In the genomic region with DNA sequence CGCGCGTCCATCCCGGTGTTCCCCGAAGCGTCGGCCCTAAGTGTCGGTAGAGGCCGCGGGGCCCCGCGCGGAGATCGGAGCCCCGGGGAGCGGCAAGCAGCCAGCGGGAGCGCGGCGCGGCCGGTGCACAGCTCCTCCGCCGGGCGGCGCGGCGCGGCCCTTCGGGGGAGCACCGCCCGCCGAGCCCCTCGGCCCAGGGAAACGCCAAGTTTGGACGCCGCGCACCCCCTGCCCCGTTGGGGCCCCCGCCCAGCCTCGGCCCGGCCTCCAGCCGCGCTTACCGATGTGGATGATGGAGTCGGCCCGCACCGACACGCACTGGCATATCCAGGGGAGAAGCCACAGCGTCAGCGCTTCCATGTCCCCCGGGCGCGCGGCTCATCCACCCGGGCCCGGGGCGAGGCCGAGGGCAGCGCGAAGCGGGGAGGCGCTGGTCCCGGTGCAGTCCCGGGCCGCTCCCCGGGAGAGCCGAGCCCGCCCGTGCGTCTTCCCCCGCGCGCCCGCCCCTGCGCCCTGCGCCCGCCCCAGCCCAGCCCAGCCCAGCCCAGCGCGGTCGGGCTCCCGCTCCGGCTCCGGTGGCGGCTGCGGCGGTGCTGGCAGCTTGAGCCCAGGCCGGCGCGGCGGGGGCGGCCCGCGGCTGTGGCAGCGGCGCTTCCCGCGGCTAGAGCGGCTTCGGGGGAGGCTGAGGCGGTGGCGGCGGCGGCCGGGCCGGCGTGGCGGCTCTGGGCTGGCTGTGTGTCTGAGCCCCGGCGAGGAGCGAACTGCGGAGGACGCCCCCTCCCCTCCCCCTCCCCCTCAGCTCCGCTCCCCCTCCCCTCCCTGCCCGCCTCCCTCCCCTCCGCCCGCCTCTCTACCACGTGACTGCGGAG, we compare ENCODE assay signal across 8 cellular contexts. TPM values are rescaled to one million over a fixed set of nuclear protein-coding genes. Genes with fewer than 3 reads are reported as not detected.
DNase-seq lines count a peak whose midpoint lies in the region; ATAC-seq lines count a peak whose summit lies in the region.

A gene (minus strand): TSS at position 763 of the 869 bp plus-strand sequence.

- H3K36me3 Mint-ChIP-seq in activated naive CD8-positive, alpha-beta T cell treated with anti-CD3 and anti-CD28 coated beads, Interleukin-2, amount 10 ng/mL, durations not matched to agents 7 days and 5 days = no peaks in the 10 kb centered on the region

- H3K4me3 Mint-ChIP-seq in activated naive CD8-positive, alpha-beta T cell treated with anti-CD3 and anti-CD28 coated beads, Interleukin-2, amount 10 ng/mL, durations not matched to agents 7 days and 5 days = peak within 1 kb of the TSS; percentile 43

- H3K27me3 Mint-ChIP-seq in activated naive CD8-positive, alpha-beta T cell treated with anti-CD3 and anti-CD28 coated beads, Interleukin-2, amount 10 ng/mL, durations not matched to agents 7 days and 5 days = peaks cover 73% of the 10 kb centered on the region

- peaks cover 9% of the 10 kb centered on the region for H3K4me1 Mint-ChIP-seq in activated naive CD8-positive, alpha-beta T cell treated with anti-CD3 and anti-CD28 coated beads, Interleukin-2, amount 10 ng/mL, durations not matched to agents 7 days and 5 days

- POLR2A ChIA-PET in activated naive CD8-positive, alpha-beta T cell treated with anti-CD3 and anti-CD28 coated beads, Interleukin-2, amount 10 ng/mL, durations not matched to agents 7 days and 5 days (lab: Charles Lee) = no interaction called here

- H3K9me3 Mint-ChIP-seq in activated naive CD8-positive, alpha-beta T cell treated with anti-CD3 and anti-CD28 coated beads, Interleukin-2, amount 10 ng/mL, durations not matched to agents 7 days and 5 days = no peaks in the 10 kb centered on the region

- in situ Hi-C loops in KBM-7 (cut with MboI; ENCODE audit: low pct_unique_long_range_greater_than_20kb, low sequenced_read_pairs) = loop anchor here (25.0 kb wide), 1 partner anchor 579 kb away; no protein-coding TSS in a partner anchor

- DNase-seq in activated CD4-positive, CD25-positive, alpha-beta regulatory T cell (lab: John Stamatoyannopoulos, UW) = no peak
- DNase-seq in KBM-7 = peak; percentile 15
- DNase-seq in activated naive CD8-positive, alpha-beta T cell treated with anti-CD3 and anti-CD28 coated beads, Interleukin-2, amount 10 ng/mL, durations not matched to agents 7 days and 5 days = peak; percentile 44
- DNase-seq in hippocampal formation (lab: John Stamatoyannopoulos, UW) = peak; percentile 75 to 87
- peak; percentile 87 for DNase-seq in putamen (ENCODE audit: low spot score)
- no peak for DNase-seq in KG1 (lab: John Stamatoyannopoulos, UW)

- no peak within 1 kb of the TSS for H3K27ac Mint-ChIP-seq in activated naive CD8-positive, alpha-beta T cell treated with anti-CD3 and anti-CD28 coated beads, Interleukin-2, amount 10 ng/mL, durations not matched to agents 7 days and 5 days

- peak; percentile 14 to 23 for ATAC-seq in activated CD4-positive, CD25-positive, alpha-beta regulatory T cell treated with anti-CD3 and anti-CD28 coated beads, Interleukin-2, amount 50 U/mL, for 24 hours
- peak; percentile 19 for ATAC-seq in activated naive CD8-positive, alpha-beta T cell treated with anti-CD3 and anti-CD28 coated beads, Interleukin-2, amount 10 ng/mL, durations not matched to agents 7 days and 5 days (ENCODE audit: low read depth)
- no peak for ATAC-seq in GM21528 (IDR thresholded peaks at IDR 0.05; ENCODE audit: low FRiP score, unreplicated experiment)

RNA-seq across cellular contexts. Expression of the gene that starts here (rescaled TPM):
- not detected for total RNA-seq in activated naive CD8-positive, alpha-beta T cell treated with anti-CD3 and anti-CD28 coated beads, Interleukin-2, amount 10 ng/mL, durations not matched to agents 7 days and 5 days

Comparison
In these comparisons a context has a peak if more than half of its experiments do, and no peak if none do; other contexts are left out.
1. Peak in DNase-seq and ATAC-seq in activated naive CD8-positive, alpha-beta T cell treated with anti-CD3 and anti-CD28 coated beads, Interleukin-2, amount 10 ng/mL, durations not matched to agents 7 days and 5 days; RNA of the gene not detected or under 1 TPM.
2. DNase-seq: peak in KBM-7 (single experiment), hippocampal formation (2 of 2) and putamen (single experiment); none in activated CD4-positive, CD25-positive, alpha-beta regulatory T cell (0 of 4) and KG1 (single experiment).